8 cellular contexts compared by ENCODE assay signal in genomic region chr17:16363749-16364536, GRCh38. TPM values are rescaled to one million over a fixed set of nuclear protein-coding genes. Genes with fewer than 3 reads are reported as not detected.
DNase-seq lines count a peak whose midpoint lies in the region; ATAC-seq and TF ChIP-seq lines count a peak whose summit lies in the region.

No MANE protein-coding gene starts in this region.

- intact Hi-C loops in mammary epithelial cell (cut with micrococcal nuclease): loop anchor here (1.0 to 10.0 kb wide), 4 partner anchors 55 to 221 kb away; no protein-coding TSS in a partner anchor

- DNase-seq in ELR (ENCODE audit: low read depth) (peak; percentile 84), NCI-H2171 treated with DMSO at 0.1 percent for 48 hours (lab: John Stamatoyannopoulos, UW) (peak; percentile 68), mammary epithelial cell (peak; percentile 55), kidney epithelial cell (ENCODE audit: low read depth) (no peak)
- peak; percentile 66 for DNase-seq in stimulated activated CD4-positive, alpha-beta T cell treated with anti-CD3 and anti-CD28 coated beads, Interleukin-2, amount 100 ng/mL, for 4 hours (ENCODE audit: low read depth)

- in situ Hi-C loops in mammary epithelial cell (cut with MboI; ENCODE audit: low sequenced_read_pairs in 2 of 2): no loop called here

- H3K36me3 ChIP-seq in mammary epithelial cell (ENCODE audit: insufficient read depth, low read length) (no peaks in the 10 kb centered on the region), kidney epithelial cell (ENCODE audit: control insufficient read depth, insufficient read depth, low read length) (no peaks in the 10 kb centered on the region)

- dilution Hi-C loops in mammary epithelial cell (cut with HindIII; ENCODE audit: low sequenced_read_pairs): no loop called here

- H3K27me3 ChIP-seq in mammary epithelial cell (ENCODE audit: insufficient read depth, low read length): no peaks in the 10 kb centered on the region
- H3K27me3 ChIP-seq in kidney epithelial cell (ENCODE audit: control insufficient read depth, insufficient read depth, low read length): no peaks in the 10 kb centered on the region

- WGBS in mammary epithelial cell (ENCODE audit: low coverage, missing lambda C conversion rate): 2% methylated on average over 6 of the region's 6 CpGs

- H4K20me1 ChIP-seq in mammary epithelial cell (ENCODE audit: insufficient read depth, low read length): no peaks in the 10 kb centered on the region

- H3K79me2 ChIP-seq in mammary epithelial cell (ENCODE audit: insufficient read depth, low read length): no peaks in the 10 kb centered on the region

- no peaks in the 10 kb centered on the region for H3K9me3 ChIP-seq in mammary epithelial cell (replicated peaks; ENCODE audit: insufficient read depth, low read length)

- BruUV-seq in mammary epithelial cell (replicated peaks; lab: Mats Ljungman, UMichigan): no TSS peak

- H3K4me1 ChIP-seq in mammary epithelial cell (ENCODE audit: insufficient read depth, low read length): no peaks in the 10 kb centered on the region

- H3K9ac ChIP-seq in mammary epithelial cell (ENCODE audit: insufficient read depth, low read length): no peak overlapping the region

- peak overlapping the region; percentile 4 for H2AFZ ChIP-seq in mammary epithelial cell (ENCODE audit: low read depth, low read length)

- TF ChIP-seq CTCF in VCaP (conservative IDR thresholded peaks at IDR 0.05) (peak; percentile 92), mammary epithelial cell (conservative IDR thresholded peaks at IDR 0.05 in 1 of 2, IDR thresholded peaks at IDR 0.05 in 1 of 2; ENCODE audit: extremely low read depth in 1 of 2, insufficient read depth in 1 of 2, low read depth in 1 of 2, low read length in 2 of 2) (peak; percentile 93 to 98), kidney epithelial cell (IDR thresholded peaks at IDR 0.05; ENCODE audit: insufficient read depth, low read length, poor library complexity, severe bottlenecking) (peak; percentile 91)

- ATAC-seq in HG02623 (IDR thresholded peaks at IDR 0.05; ENCODE audit: unreplicated experiment) (peak; percentile 71), GM21526 (IDR thresholded peaks at IDR 0.05; ENCODE audit: low FRiP score, unreplicated experiment) (no peak)

- no peak overlapping the region for H3K4me2 ChIP-seq in mammary epithelial cell (ENCODE audit: insufficient read depth, low read depth, low read length)

- CTCF ChIA-PET in mammary epithelial cell (lab: Charles Lee; ENCODE audit: low non-redundant PET): interaction anchor here (0.6 to 1.2 kb wide), 4 partner anchors 11 to 158 kb away, joined by 3 to 9 read pairs (median 5); partner anchors contain the start of gene CENPV

- no peak overlapping the region for H3K27ac ChIP-seq in VCaP
- no peak overlapping the region for H3K27ac ChIP-seq in mammary epithelial cell (ENCODE audit: insufficient read depth, low read depth, low read length)

- H3K4me3 ChIP-seq in mammary epithelial cell (replicated peaks in 1 of 3; ENCODE audit: insufficient read depth in 1 of 3, low read depth in 2 of 3, low read length in 3 of 3) (no peak overlapping the region), kidney epithelial cell (ENCODE audit: low read depth, low read length) (no peak overlapping the region)

RNA-seq across cellular contexts. Expression of gene CENPV, which starts 10.7 kb away (rescaled TPM):
- 1 to 10 TPM; 5.5 to 7.8 TPM for total RNA-seq in mammary epithelial cell
- polyA plus RNA-seq in mammary epithelial cell: 7.1 TPM
- not detected for polyA minus RNA-seq in mammary epithelial cell
- total RNA-seq in kidney epithelial cell: 42.6 and 68.4 TPM in 2 replicates

RNA-seq across cellular contexts. Expression of gene UBB, which starts 16.9 kb away (rescaled TPM):
- total RNA-seq in mammary epithelial cell (100 to 1,000 TPM; 633 to 696 TPM), kidney epithelial cell (820 and 911 TPM in 2 replicates)
- 999 TPM for polyA plus RNA-seq in mammary epithelial cell
- polyA minus RNA-seq in mammary epithelial cell: 1,322 TPM

RNA-seq across cellular contexts. Expression of gene TRPV2, which starts 51.4 kb away (rescaled TPM):
- total RNA-seq in mammary epithelial cell (under 1 TPM in 1 of 2 donors, not detected in 1; 0.33 TPM), kidney epithelial cell (2.6 and 3.8 TPM in 2 replicates)
- polyA plus RNA-seq in mammary epithelial cell: 0.09 TPM
- not detected for polyA minus RNA-seq in mammary epithelial cell
